ENCODE assay signal across 9 cellular contexts in the genomic region with DNA sequence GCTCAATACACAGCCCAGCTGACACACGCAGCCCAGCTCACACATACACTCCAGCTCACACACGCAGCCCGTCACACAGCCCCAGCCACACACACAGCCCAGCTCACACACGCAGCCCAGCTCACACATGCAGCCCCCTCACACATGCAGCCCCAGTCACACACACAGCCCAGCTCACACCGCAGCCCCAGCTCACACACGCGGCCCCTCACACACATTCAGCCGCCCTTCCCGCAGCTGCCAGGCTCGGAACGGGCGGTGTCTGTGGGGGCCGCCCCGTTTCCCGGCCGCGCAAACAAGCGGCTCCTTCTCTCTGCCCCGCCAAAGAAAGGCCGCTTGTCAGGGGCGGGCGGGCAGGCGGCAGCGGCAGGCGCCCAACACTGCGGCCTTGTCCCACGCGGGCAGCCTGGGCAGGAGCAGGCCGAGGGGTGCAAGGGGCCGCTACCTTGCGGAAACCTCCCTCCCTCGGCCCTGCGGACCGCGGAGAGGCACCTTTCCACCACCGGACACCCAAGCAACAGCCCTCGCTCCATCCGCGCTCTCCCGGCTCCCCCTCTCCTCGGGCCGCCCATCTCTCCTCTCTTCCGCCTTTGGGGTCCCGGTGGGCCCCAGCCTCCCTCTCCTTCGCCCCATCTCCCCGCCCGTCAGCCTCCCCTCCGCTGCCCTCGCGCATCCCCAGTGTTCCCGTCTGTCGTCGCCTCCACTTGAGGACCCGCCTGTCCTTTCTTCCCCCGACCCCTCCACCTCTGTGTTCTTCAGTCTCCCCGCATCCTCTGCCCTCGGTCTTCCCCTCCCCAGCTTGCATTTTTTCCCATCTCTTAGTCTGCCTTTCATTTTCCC. TPM values are rescaled to one million over a fixed set of nuclear protein-coding genes. Genes with fewer than 3 reads are reported as not detected.
DNase-seq lines count a peak whose midpoint lies in the region; ATAC-seq and TF ChIP-seq lines count a peak whose summit lies in the region.
"Had no signal": no experiment of that assay in that cellular context is flagged by ENCODE, and none has a peak within 500 bp of the region (broad histone marks: within the 10 kb centered on the region; RNA-seq: fewer than 3 reads in every experiment).

No MANE protein-coding gene starts in this region.

- H3K9me3 ChIP-seq in breast epithelium = no peaks in the 10 kb centered on the region

- no peak for TF ChIP-seq POLR2A in breast epithelium (IDR thresholded peaks at IDR 0.05)

- intact Hi-C loops in breast epithelium (cut with DNase I; ENCODE audit: low total_unique reads) = no loop called here

- H3K27ac ChIP-seq in breast epithelium = peak overlapping the region; percentile 92 to 94
- H3K27ac ChIP-seq: C4-2B had no signal

- peak; percentile 22 for DNase-seq in activated gamma-delta T cell (lab: John Stamatoyannopoulos, UW)
- no peak for DNase-seq in activated gamma-delta T cell treated with Interleukin-2 at 50 U/mL for 16 hours
- peak in 1 of 2 donors; percentile 48 for DNase-seq in breast epithelium (ENCODE audit: low spot score in 2 of 2)
- peak; percentile 84 for DNase-seq in medulla oblongata (ENCODE audit: extremely low spot score)
- peak; percentile 10 for DNase-seq in stimulated activated naive CD4-positive, alpha-beta T cell treated with Interleukin-2 at 50 U/mL for 16 hours (lab: John Stamatoyannopoulos, UW)
- no peak for DNase-seq in Kasumi-1 (lab: John Stamatoyannopoulos, UW)
- DNase-seq in iPS-NIHi11 (ENCODE audit: low spot score) = no peak

- peaks cover 0 to 6% of the 10 kb centered on the region in 2 donors for H3K27me3 ChIP-seq in breast epithelium

- ATAC-seq in HG03439 (IDR thresholded peaks at IDR 0.05; ENCODE audit: unreplicated experiment) = no peak

- H3K4me3 ChIP-seq in breast epithelium = peak overlapping the region; percentile 72 to 79 (median 78)

- no peak for TF ChIP-seq CTCF in breast epithelium (IDR thresholded peaks at IDR 0.05)

- H3K4me1 ChIP-seq in breast epithelium = peaks cover 0 to 7% of the 10 kb centered on the region in 2 donors

- no peaks in the 10 kb centered on the region for H3K36me3 ChIP-seq in breast epithelium

RNA-seq across cellular contexts. Expression of a gene that starts 2.2 kb away (rescaled TPM):
- total RNA-seq in breast epithelium = 100 to 1,000 TPM; 104 to 150 (median 109) TPM

RNA-seq across cellular contexts. Expression of a gene that starts 37.4 kb away (rescaled TPM):
- 10 to 100 TPM; 94.1 to 99.1 (median 98.6) TPM for total RNA-seq in breast epithelium

RNA-seq across cellular contexts. Expression of a gene that starts 43.9 kb away (rescaled TPM):
- total RNA-seq in breast epithelium = 10 to 100 TPM; 24.3 to 45.9 (median 33.4) TPM

Comparison
In these comparisons a context has a peak if more than half of its experiments do, and no peak if none do; other contexts are left out.
1. DNase-seq: peak in activated gamma-delta T cell (single experiment), medulla oblongata (single experiment) and stimulated activated naive CD4-positive, alpha-beta T cell treated with Interleukin-2 at 50 U/mL for 16 hours (single experiment); none in activated gamma-delta T cell treated with Interleukin-2 at 50 U/mL for 16 hours (single experiment), Kasumi-1 (0 of 2) and iPS-NIHi11 (single experiment).